In the genomic region with DNA sequence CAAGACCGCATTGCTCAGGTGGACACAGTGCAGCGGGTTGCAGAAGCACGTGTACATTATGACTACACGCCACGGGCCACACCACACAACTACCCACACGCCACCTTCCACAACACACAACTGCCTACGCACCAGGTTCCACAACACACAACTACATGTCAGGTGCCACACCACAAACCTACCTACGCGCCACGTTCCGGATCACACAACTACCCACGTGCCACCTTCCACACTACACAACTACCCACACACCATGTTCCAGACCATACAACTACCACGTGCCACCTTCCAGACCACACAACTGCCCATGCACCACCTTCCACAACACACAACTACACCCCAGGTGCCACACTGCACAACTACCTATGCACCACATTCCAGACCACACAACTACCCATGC, we compare ENCODE assay signal across 19 cellular contexts. TPM values are rescaled to one million over a fixed set of nuclear protein-coding genes. Genes with fewer than 3 reads are reported as not detected.
"Had no signal": no experiment of that assay in that cellular context is flagged by ENCODE, and none has a peak within 500 bp of the region (broad histone marks: within the 10 kb centered on the region; RNA-seq: fewer than 3 reads in every experiment).

No MANE protein-coding gene starts in this region.

- H3K9me3 ChIP-seq: mucosa of descending colon, sigmoid colon, testis, tibial nerve had no signal

- H3K27ac ChIP-seq: dorsolateral prefrontal cortex, heart right ventricle, sigmoid colon, skin epidermis, testis, tibial nerve had no signal

- H3K4me3 ChIP-seq: dorsolateral prefrontal cortex, heart right ventricle, mucosa of descending colon, sigmoid colon, skin epidermis, tibial nerve had no signal

- DNase-seq: cortex of kidney; dorsolateral prefrontal cortex; effector CD8-positive, alpha-beta T cell; foreskin melanocyte; heart right ventricle; hypothalamus; kidney glomerular epithelial cell; mammary epithelial cell; mucosa of descending colon; naive thymus-derived CD8-positive, alpha-beta T cell; occipital lobe; stimulated activated CD4-positive, alpha-beta T cell treated with anti-CD3 and anti-CD28 coated beads, Interleukin-12 subunit alpha, Interleukin-12 subunit beta, amount 100 ng/mL, for 4 hours; stimulated activated CD4-positive, alpha-beta T cell treated with anti-CD3 and anti-CD28 coated beads, Interleukin-2, amount 100 ng/mL, for 48 hours; stimulated activated naive CD4-positive, alpha-beta T cell treated with Interleukin-2 at 50 U/mL for 16 hours; testis had no signal

- H3K27ac Mint-ChIP-seq: naive thymus-derived CD8-positive, alpha-beta T cell had no signal

- H3K4me1 ChIP-seq: heart right ventricle, testis had no signal

- H3K27me3 ChIP-seq: dorsolateral prefrontal cortex, sigmoid colon, testis, tibial nerve had no signal

- H3K4me3 Mint-ChIP-seq: naive thymus-derived CD8-positive, alpha-beta T cell; neural crest cell had no signal

RNA-seq across cellular contexts. Expression of gene THBS2, which starts 20.5 kb away (rescaled TPM):
- total RNA-seq: naive thymus-derived CD8-positive, alpha-beta T cell had no signal
